Comparison of ENCODE assay signal across 1 cellular context in the genomic region with DNA sequence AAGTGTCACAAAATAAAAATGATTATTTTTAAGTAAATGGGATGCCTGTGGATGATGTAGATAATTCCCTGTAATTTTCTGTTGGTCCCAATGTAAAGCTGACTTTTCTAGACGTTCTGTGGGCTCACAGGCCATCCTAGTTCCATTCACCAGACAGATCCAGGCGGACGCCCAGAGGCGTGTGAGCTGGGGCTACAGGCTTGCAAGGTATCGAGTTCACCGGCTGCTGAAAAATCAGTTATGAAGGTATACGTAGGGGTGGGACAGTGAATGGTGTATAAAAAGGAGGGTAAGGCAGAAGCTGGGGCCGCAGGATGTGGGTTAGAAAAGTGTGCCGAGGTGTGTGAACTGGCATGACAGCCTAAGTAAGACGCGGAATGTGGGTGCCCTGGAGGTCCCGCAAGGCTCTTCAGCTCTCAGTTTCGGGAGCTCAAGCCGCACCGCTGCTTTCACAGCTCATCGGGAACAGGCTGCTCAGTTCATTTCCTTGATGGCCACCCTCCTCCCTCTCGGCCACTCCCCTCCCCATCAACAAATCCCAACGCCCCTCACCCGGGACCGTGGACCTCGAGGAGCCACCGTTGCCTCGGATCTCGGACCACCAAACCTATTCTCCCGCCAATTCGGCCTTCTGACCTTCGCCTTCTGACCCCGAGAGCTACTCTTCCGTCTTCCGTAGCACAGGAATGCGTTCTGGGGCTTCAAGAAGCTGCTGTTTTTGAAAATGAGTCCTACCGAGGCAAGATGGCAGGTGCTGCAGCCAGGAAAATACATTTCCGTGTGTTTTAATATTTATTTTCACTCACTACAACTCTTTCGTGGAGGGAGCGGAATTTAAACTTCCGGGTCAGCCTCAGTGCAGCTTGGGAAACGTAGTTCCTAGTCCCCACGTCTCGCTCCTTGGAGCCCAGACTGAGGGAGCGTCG.
TF ChIP-seq lines count a peak whose summit lies in the region.

A gene with protein sequence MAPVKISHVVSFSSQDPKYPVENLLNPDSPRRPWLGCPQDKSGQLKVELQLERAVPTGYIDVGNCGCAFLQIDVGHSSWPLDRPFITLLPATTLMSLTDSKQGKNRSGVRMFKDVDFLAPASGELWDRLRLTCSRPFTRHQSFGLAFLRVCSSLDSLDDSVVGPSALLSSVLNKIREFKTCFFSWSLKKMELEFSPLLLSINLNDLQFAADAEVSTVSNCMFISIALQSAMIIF (minus strand): TSS at position 782 of the 926 bp plus-strand sequence. CDS start 5,241 bp downstream, outside the sequence.

TF ChIP-seq in endothelial cell of umbilical vein, 7 proteins besides CTCF, POLR2A, EP300 and RAD21:
- TF ChIP-seq, protein P1, sequence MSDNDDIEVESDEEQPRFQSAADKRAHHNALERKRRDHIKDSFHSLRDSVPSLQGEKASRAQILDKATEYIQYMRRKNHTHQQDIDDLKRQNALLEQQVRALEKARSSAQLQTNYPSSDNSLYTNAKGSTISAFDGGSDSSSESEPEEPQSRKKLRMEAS (IDR thresholded peaks at IDR 0.05; ENCODE audit: insufficient read depth, insufficient read length) = no peak
- TF ChIP-seq JUN (IDR thresholded peaks at IDR 0.05; ENCODE audit: borderline replicate concordance, insufficient read depth, insufficient read length, low read depth) (no peak), EZH2 (IDR thresholded peaks at IDR 0.05; ENCODE audit: borderline replicate concordance, low read depth, low read length, severe bottlenecking) (no peak), MYC (IDR thresholded peaks at IDR 0.05; ENCODE audit: low read depth, low read length) (no peak), FOS (IDR thresholded peaks at IDR 0.05; ENCODE audit: borderline replicate concordance, insufficient read depth, low read length) (no peak), POLR2AphosphoS5 (IDR thresholded peaks at IDR 0.05; ENCODE audit: insufficient read depth, low read depth, low read length) (peak; percentile 57), GATA2 (IDR thresholded peaks at IDR 0.05; ENCODE audit: insufficient read depth, insufficient read length, low read depth, low read length) (no peak)
TF ChIP-seq in endothelial cell of umbilical vein: peak in this region for 1.
